Comparison of ENCODE assay signal across 9 cellular contexts in the genomic region with DNA sequence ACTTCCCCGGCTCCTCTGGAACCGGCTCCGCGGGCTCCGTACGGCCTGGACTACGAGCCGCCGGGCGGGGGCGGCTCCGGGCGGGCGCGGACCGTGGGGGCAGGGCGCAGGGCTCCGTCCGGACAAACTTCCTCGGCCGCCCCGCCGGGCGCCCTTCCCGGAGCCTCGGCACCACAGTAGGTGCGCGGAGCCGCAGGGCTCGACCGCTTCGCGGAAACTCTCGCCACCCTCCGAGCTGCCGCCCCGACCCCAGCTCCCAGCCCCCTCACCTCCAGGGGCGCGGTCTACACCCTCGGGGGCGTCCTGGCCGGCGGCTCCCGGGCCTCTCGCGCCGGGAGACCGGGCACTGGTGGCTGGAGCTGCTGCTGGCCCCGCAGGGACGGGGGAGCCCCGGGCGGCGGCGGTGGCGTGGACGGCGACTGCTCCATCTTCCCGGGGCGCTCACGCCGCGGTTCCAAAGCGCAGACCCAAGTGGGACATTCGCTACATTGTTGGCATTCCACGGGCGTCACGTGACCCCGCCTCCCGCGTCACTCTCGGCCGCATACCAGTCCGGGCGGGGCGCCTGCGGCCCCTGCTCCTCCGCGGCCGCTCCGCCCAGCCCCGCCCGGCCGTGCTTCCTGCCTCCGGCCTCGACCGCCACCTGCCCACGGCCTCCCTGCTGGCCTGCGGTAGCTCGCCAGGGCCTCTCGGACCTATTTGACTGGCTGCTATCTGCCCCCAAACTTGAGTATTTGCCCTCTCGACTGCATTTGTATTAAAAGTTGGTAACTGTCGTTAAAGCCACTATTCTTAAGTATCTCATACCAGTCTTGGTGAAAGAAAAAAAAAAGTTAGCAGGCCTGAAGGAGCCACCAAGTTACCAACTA. TPM values are rescaled to one million over a fixed set of nuclear protein-coding genes. Genes with fewer than 3 reads are reported as not detected.
DNase-seq lines count a peak whose midpoint lies in the region; ATAC-seq, FAIRE-seq and TF ChIP-seq lines count a peak whose summit lies in the region.
"Had no signal": no experiment of that assay in that cellular context is flagged by ENCODE, and none has a peak within 500 bp of the region (broad histone marks: within the 10 kb centered on the region; RNA-seq: fewer than 3 reads in every experiment).

A gene (minus strand): TSS at position 510 of the 869 bp plus-strand sequence. CDS start 15,560 bp downstream, outside the sequence.

- no peaks in the 10 kb centered on the region for H4K20me1 ChIP-seq in neural cell (ENCODE audit: insufficient read depth)

- ATAC-seq in GM19395 (IDR thresholded peaks at IDR 0.05; ENCODE audit: unreplicated experiment) (peak; percentile 90), HG03469 (IDR thresholded peaks at IDR 0.05; ENCODE audit: unreplicated experiment) (peak; percentile 68)

- H3K9me2 ChIP-seq in neural cell (ENCODE audit: insufficient read depth, low read length) = no peaks in the 10 kb centered on the region

- H3K79me2 ChIP-seq in neural cell (replicated peaks; ENCODE audit: insufficient read depth, low read length) = peaks cover 35% of the 10 kb centered on the region

- H3K9me3 ChIP-seq in neural cell (ENCODE audit: low read length) = no peaks in the 10 kb centered on the region

- peak; percentile 42 for DNase-seq in CMK (ENCODE audit: low read depth)
- DNase-seq in RPMI8226 = peak; percentile 60
- peak; percentile 33 for DNase-seq in activated naive CD4-positive, alpha-beta T cell treated with anti-CD3 and anti-CD28 coated beads, Interleukin-2, amount 50 U/mL, for 16 hours
- DNase-seq in frontal cortex (ENCODE audit: low spot score in 2 of 2) = peak; percentile 93 to 95
- DNase-seq in substantia nigra (lab: John Stamatoyannopoulos, UW) = peak; percentile 36 to 97 (median 79)

- FAIRE-seq in frontal cortex (lab: Jason Lieb, UNC) = no peak
- FAIRE-seq: islet of Langerhans had no signal

- TF ChIP-seq CTCF in neural cell (IDR thresholded peaks at IDR 0.05; ENCODE audit: poor library complexity, severe bottlenecking) = no peak

- H3F3A ChIP-seq in neural cell (ENCODE audit: insufficient read depth, low read length, poor library complexity, severe bottlenecking) = no peaks in the 10 kb centered on the region

- no peak for TF ChIP-seq EP300 in neural cell (conservative IDR thresholded peaks at IDR 0.05; ENCODE audit: poor library complexity, severe bottlenecking)

- H3K27ac ChIP-seq in neural cell (ENCODE audit: low read length) = no peak within 1 kb of the TSS
- peak within 1 kb of the TSS; percentile 67 for H3K27ac ChIP-seq in substantia nigra (ENCODE audit: low read depth, low read length, poor library complexity, severe bottlenecking)

- peak within 1 kb of the TSS; percentile 51 for H3K4me2 ChIP-seq in neural cell (ENCODE audit: low read length)

- peak within 1 kb of the TSS; percentile 62 for H3K9ac ChIP-seq in neural cell (ENCODE audit: low read length)

- no peaks in the 10 kb centered on the region for H3K36me3 ChIP-seq in neural cell (ENCODE audit: insufficient read depth, low read length)

- no peak within 1 kb of the TSS for H2AFZ ChIP-seq in neural cell (ENCODE audit: low read depth, low read length)

- H3K4me3 ChIP-seq in neural cell (ENCODE audit: low read length) = peak within 1 kb of the TSS; percentile 79

- peaks cover 7% of the 10 kb centered on the region for H3K27me3 ChIP-seq in neural cell (ENCODE audit: insufficient read depth, low read depth, low read length)

- TF ChIP-seq RAD21 in neural cell (conservative IDR thresholded peaks at IDR 0.05) = no peak

TF ChIP-seq in neural cell, 6 proteins besides CTCF, POLR2A, EP300 and RAD21:
- TF ChIP-seq EZH2 (IDR thresholded peaks at IDR 0.05; ENCODE audit: borderline replicate concordance, insufficient read depth, low read length, poor library complexity, severe bottlenecking) = no peak
- TF ChIP-seq, protein P1, sequence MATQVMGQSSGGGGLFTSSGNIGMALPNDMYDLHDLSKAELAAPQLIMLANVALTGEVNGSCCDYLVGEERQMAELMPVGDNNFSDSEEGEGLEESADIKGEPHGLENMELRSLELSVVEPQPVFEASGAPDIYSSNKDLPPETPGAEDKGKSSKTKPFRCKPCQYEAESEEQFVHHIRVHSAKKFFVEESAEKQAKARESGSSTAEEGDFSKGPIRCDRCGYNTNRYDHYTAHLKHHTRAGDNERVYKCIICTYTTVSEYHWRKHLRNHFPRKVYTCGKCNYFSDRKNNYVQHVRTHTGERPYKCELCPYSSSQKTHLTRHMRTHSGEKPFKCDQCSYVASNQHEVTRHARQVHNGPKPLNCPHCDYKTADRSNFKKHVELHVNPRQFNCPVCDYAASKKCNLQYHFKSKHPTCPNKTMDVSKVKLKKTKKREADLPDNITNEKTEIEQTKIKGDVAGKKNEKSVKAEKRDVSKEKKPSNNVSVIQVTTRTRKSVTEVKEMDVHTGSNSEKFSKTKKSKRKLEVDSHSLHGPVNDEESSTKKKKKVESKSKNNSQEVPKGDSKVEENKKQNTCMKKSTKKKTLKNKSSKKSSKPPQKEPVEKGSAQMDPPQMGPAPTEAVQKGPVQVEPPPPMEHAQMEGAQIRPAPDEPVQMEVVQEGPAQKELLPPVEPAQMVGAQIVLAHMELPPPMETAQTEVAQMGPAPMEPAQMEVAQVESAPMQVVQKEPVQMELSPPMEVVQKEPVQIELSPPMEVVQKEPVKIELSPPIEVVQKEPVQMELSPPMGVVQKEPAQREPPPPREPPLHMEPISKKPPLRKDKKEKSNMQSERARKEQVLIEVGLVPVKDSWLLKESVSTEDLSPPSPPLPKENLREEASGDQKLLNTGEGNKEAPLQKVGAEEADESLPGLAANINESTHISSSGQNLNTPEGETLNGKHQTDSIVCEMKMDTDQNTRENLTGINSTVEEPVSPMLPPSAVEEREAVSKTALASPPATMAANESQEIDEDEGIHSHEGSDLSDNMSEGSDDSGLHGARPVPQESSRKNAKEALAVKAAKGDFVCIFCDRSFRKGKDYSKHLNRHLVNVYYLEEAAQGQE (IDR thresholded peaks at IDR 0.05; ENCODE audit: borderline replicate concordance) = no peak
- TF ChIP-seq SMC3 (conservative IDR thresholded peaks at IDR 0.05; ENCODE audit: poor library complexity) = no peak
- peak; percentile 77 for TF ChIP-seq POLR2AphosphoS5 (IDR thresholded peaks at IDR 0.05)
- TF ChIP-seq TAF1 (IDR thresholded peaks at IDR 0.05; ENCODE audit: low read depth) = no peak
- TF ChIP-seq MXI1 (conservative IDR thresholded peaks at IDR 0.05; ENCODE audit: poor library complexity, severe bottlenecking) = peak; percentile 18

RNA-seq across cellular contexts. Expression of the gene that starts here (rescaled TPM):
- 1.2 TPM for total RNA-seq in frontal cortex
- 2.6 and 3.7 TPM in 2 replicates for polyA plus RNA-seq in neural cell
- 8.0 and 15.0 TPM in 2 replicates for polyA minus RNA-seq in neural cell

Comparison
In these comparisons a context has a peak if more than half of its experiments do, and no peak if none do; other contexts are left out.
1. DNase-seq: peak in every context shown above with its lines; median percentile 94 in frontal cortex; 79 in substantia nigra; 60 in RPMI8226; 42 in CMK; 33 in activated naive CD4-positive, alpha-beta T cell treated with anti-CD3 and anti-CD28 coated beads, Interleukin-2, amount 50 U/mL, for 16 hours.